Comparison of ENCODE assay signal across 9 cellular contexts in genomic region chr12:62724947-62725447, GRCh38.
DNase-seq lines count a peak whose midpoint lies in the region; ATAC-seq and TF ChIP-seq lines count a peak whose summit lies in the region.
"Had no signal": no experiment of that assay in that cellular context is flagged by ENCODE, and none has a peak within 500 bp of the region (broad histone marks: within the 10 kb centered on the region; RNA-seq: fewer than 3 reads in every experiment).

No MANE protein-coding gene starts in this region.

- peak; percentile 60 for TF ChIP-seq RAD21 in Ishikawa (IDR thresholded peaks at IDR 0.05; ENCODE audit: low read depth)

- peak overlapping the region; percentile 76 for H3K27ac ChIP-seq in AG04450 (ENCODE audit: low read depth, low read length)
- peak overlapping the region in 1 of 2 donors; percentile 51 for H3K27ac ChIP-seq in lung (ENCODE audit: low read depth in 1 of 2, low read length in 1 of 2)

- H3K9me3 ChIP-seq in AG04450 (ENCODE audit: control insufficient read depth, insufficient read depth, low read length) (no peaks in the 10 kb centered on the region), lung (ENCODE audit: control insufficient read depth in 2 of 2, insufficient read depth in 1 of 2, low read length in 1 of 2) (no peaks in the 10 kb centered on the region)

- H3K4me1 Mint-ChIP-seq in T-helper 2 cell treated with Interferon-gamma antibody and Interleukin-4, amounts not matched to agents 5 μg/mL and 100 μg/mL, for 36 hours (ENCODE audit: low read depth) = no peaks in the 10 kb centered on the region

- TF ChIP-seq CTCF in AG04450 (IDR thresholded peaks at IDR 0.05; ENCODE audit: low read depth, low read length) = no peak
- TF ChIP-seq CTCF in choroid plexus epithelial cell (conservative IDR thresholded peaks at IDR 0.05; ENCODE audit: low read depth, low read length) = no peak
- TF ChIP-seq CTCF in lung (IDR thresholded peaks at IDR 0.05; ENCODE audit: control extremely low read depth, extremely low read depth) = no peak

- ATAC-seq in lung (ENCODE audit: insufficient read depth, low FRiP score) (peak; percentile 91), GM18867 (IDR thresholded peaks at IDR 0.05; ENCODE audit: unreplicated experiment) (no peak), HG03342 (IDR thresholded peaks at IDR 0.05; ENCODE audit: unreplicated experiment) (no peak)

- H3K4me1 ChIP-seq in lung (ENCODE audit: control insufficient read depth in 2 of 2, insufficient read depth in 2 of 2, low read length in 2 of 2) = peaks cover 0 to 13% of the 10 kb centered on the region in 2 donors

- H3K27me3 ChIP-seq in AG04450 (ENCODE audit: control insufficient read depth, insufficient read depth, low read length) (no peaks in the 10 kb centered on the region), lung (ENCODE audit: control insufficient read depth, insufficient read depth) (no peaks in the 10 kb centered on the region)

- no peaks in the 10 kb centered on the region for H3K36me3 Mint-ChIP-seq in T-helper 2 cell treated with Interferon-gamma antibody and Interleukin-4, amounts not matched to agents 5 μg/mL and 100 μg/mL, for 36 hours (ENCODE audit: low read depth)

- H3K4me3 Mint-ChIP-seq in T-helper 2 cell treated with Interferon-gamma antibody and Interleukin-4, amounts not matched to agents 5 μg/mL and 100 μg/mL, for 36 hours = no peak overlapping the region

- CTCF ChIA-PET in AG04450 (lab: Charles Lee) = interaction anchor here (0.6 to 1.0 kb wide), 2 partner anchors 19 to 69 kb away, joined by 3 to 6 read pairs; no protein-coding TSS in a partner anchor

- WGBS in lung, 2 donors = 60 to 77% methylated on average over 4 of the region's 4 CpGs

- H3K27me3 Mint-ChIP-seq in T-helper 2 cell treated with Interferon-gamma antibody and Interleukin-4, amounts not matched to agents 5 μg/mL and 100 μg/mL, for 36 hours (ENCODE audit: low read depth) = peaks cover 8% of the 10 kb centered on the region

- H3K9me3 Mint-ChIP-seq in T-helper 2 cell treated with Interferon-gamma antibody and Interleukin-4, amounts not matched to agents 5 μg/mL and 100 μg/mL, for 36 hours = no peaks in the 10 kb centered on the region

- TF ChIP-seq EP300 in Ishikawa (IDR thresholded peaks at IDR 0.05; ENCODE audit: borderline replicate concordance) = peak; percentile 98

- H3K36me3 ChIP-seq in lung (ENCODE audit: control insufficient read depth in 2 of 2, insufficient read depth in 2 of 2, low read length in 2 of 2) = no peaks in the 10 kb centered on the region

- POLR2A ChIA-PET in AG04450 (lab: Yijun Ruan, JAX) = interaction anchor here (0.5 to 1.1 kb wide), 2 partner anchors 119 to 121 kb away, joined by 3 to 6 read pairs; no protein-coding TSS in a partner anchor

- DNase-seq in AG04450 (ENCODE audit: low read depth, low spot score) (peak; percentile 79), choroid plexus epithelial cell (ENCODE audit: low read depth) (peak; percentile 96), lung (ENCODE audit: low spot score) (peak; percentile 80)
- DNase-seq in T-helper 2 cell treated with Interferon-gamma antibody and Interleukin-4, amounts not matched to agents 5 μg/mL and 100 μg/mL, for 36 hours (ENCODE audit: low spot score) = no peak
- no peak for DNase-seq in activated CD4-positive, alpha-beta T cell treated with anti-CD3 and anti-CD28 coated beads, Interleukin-2, amount 50 U/mL, for 4 hours
- DNase-seq: central memory CD4-positive, alpha-beta T cell had no signal

- H3K4me3 ChIP-seq in AG04450 (ENCODE audit: low read depth, low read length) = no peak overlapping the region
- no peak overlapping the region for H3K4me3 ChIP-seq in choroid plexus epithelial cell (ENCODE audit: low read depth, low read length)
- no peak overlapping the region for H3K4me3 ChIP-seq in lung

- no peak overlapping the region for H3K27ac Mint-ChIP-seq in T-helper 2 cell treated with Interferon-gamma antibody and Interleukin-4, amounts not matched to agents 5 μg/mL and 100 μg/mL, for 36 hours

TF ChIP-seq in Ishikawa, 13 proteins besides CTCF, POLR2A, EP300 and RAD21:
- TF ChIP-seq ZBTB7A (IDR thresholded peaks at IDR 0.05; ENCODE audit: low read depth) (no peak), CEBPB (IDR thresholded peaks at IDR 0.05) (peak; percentile 87), YY1 (IDR thresholded peaks at IDR 0.05; ENCODE audit: low read depth) (peak; percentile 70), MAX (IDR thresholded peaks at IDR 0.05) (peak; percentile 90), REST (IDR thresholded peaks at IDR 0.05; ENCODE audit: low read depth) (0 out of 2 replicates have a peak, but pooled peaks have one; percentile 28), TAF1 (IDR thresholded peaks at IDR 0.05; ENCODE audit: low read depth) (no peak), EGR1 (IDR thresholded peaks at IDR 0.05) (peak; percentile 98), FOXM1 (IDR thresholded peaks at IDR 0.05; ENCODE audit: borderline replicate concordance, low read depth) (peak; percentile 96), USF1 (IDR thresholded peaks at IDR 0.05) (peak; percentile 33; the same call in 1 of the 2 replicates), TEAD4 (IDR thresholded peaks at IDR 0.05) (peak; percentile 100), NFIC (IDR thresholded peaks at IDR 0.05) (peak; percentile 91), CREB1 (IDR thresholded peaks at IDR 0.05; ENCODE audit: low read depth) (no peak), TCF12 (IDR thresholded peaks at IDR 0.05; ENCODE audit: low read depth) (peak; percentile 98)

Comparison
In these comparisons a context has a peak if more than half of its experiments do, and no peak if none do; other contexts are left out.
1. DNase-seq: peak in AG04450 (single experiment), choroid plexus epithelial cell (single experiment) and lung (single experiment); none in T-helper 2 cell treated with Interferon-gamma antibody and Interleukin-4, amounts not matched to agents 5 μg/mL and 100 μg/mL, for 36 hours (single experiment) and activated CD4-positive, alpha-beta T cell treated with anti-CD3 and anti-CD28 coated beads, Interleukin-2, amount 50 U/mL, for 4 hours (0 of 2).